16 cellular contexts compared by ENCODE assay signal in genomic region chr12:72236071-72236705, GRCh38. TPM values are rescaled to one million over a fixed set of nuclear protein-coding genes. Genes with fewer than 3 reads are reported as not detected.
"Had no signal": no experiment of that assay in that cellular context is flagged by ENCODE, and none has a peak within 500 bp of the region (broad histone marks: within the 10 kb centered on the region; RNA-seq: fewer than 3 reads in every experiment).

No MANE protein-coding gene starts in this region.

- DNase-seq: activated CD4-positive, alpha-beta T cell treated with anti-CD3 and anti-CD28 coated beads for 48 hours; activated CD8-positive, alpha-beta memory T cell treated with anti-CD3 and anti-CD28 coated beads, Interleukin-2, amount 50 U/mL, for 48 hours; activated CD8-positive, alpha-beta T cell treated with anti-CD3 and anti-CD28 coated beads, Interleukin-2, amount 10 ng/mL, durations not matched to agents 7 days and 5 days; activated naive CD4-positive, alpha-beta T cell treated with anti-CD3 and anti-CD28 coated beads for 36 hours; adrenal gland; dermis blood vessel endothelial cell; immature natural killer cell; left colon; mucosa of descending colon; naive thymus-derived CD8-positive, alpha-beta T cell; right lobe of liver; stimulated activated CD4-positive, alpha-beta T cell treated with anti-CD3 and anti-CD28 coated beads, Interleukin-2, amount 100 ng/mL, for 24 hours; stimulated activated naive B cell treated with anti-CD40 and anti-IgM and Interleukin-4, amounts not matched to agents 10 μg/mL and 1 μg/mL and 100 μg/mL, for 72 hours had no signal

- H3K36me3 ChIP-seq: adrenal gland, right lobe of liver, tibial nerve had no signal

- H3K27me3 ChIP-seq: adrenal gland, right lobe of liver, tibial nerve had no signal

- ATAC-seq: activated CD8-positive, alpha-beta T cell treated with anti-CD3 and anti-CD28 coated beads, Interleukin-2, amount 10 ng/mL, durations not matched to agents 7 days and 5 days; left colon; mucosa of descending colon; naive thymus-derived CD8-positive, alpha-beta T cell; right lobe of liver; stimulated activated naive B cell treated with anti-CD40 and anti-IgM and Interleukin-4, amounts not matched to agents 10 μg/mL and 1 μg/mL and 100 μg/mL, for 72 hours had no signal

- H3K27ac ChIP-seq: adrenal gland, right lobe of liver, SK-N-MC, tibial nerve had no signal

- H3K4me3 ChIP-seq: adrenal gland, lung, mucosa of descending colon, right lobe of liver, SK-N-MC, tibial nerve had no signal

- H3K4me1 ChIP-seq: adrenal gland, right lobe of liver, tibial nerve had no signal

RNA-seq across cellular contexts. Expression of gene TRHDE, which starts 36.0 kb away (rescaled TPM):
- polyA plus RNA-seq: immature natural killer cell; naive thymus-derived CD8-positive, alpha-beta T cell had no signal
